ENCODE assay signal across 13 cellular contexts in genomic region chr20:1935696-1936366, GRCh38. TPM values are rescaled to one million over a fixed set of nuclear protein-coding genes. Genes with fewer than 3 reads are reported as not detected.
DNase-seq lines count a peak whose midpoint lies in the region; ATAC-seq and TF ChIP-seq lines count a peak whose summit lies in the region.
"Had no signal": no experiment of that assay in that cellular context is flagged by ENCODE, and none has a peak within 500 bp of the region (broad histone marks: within the 10 kb centered on the region; RNA-seq: fewer than 3 reads in every experiment).

No MANE protein-coding gene starts in this region.

- H3K27me3 ChIP-seq in esophagus squamous epithelium, result no peaks in the 10 kb centered on the region

- DNase-seq in DMS 273 (lab: John Stamatoyannopoulos, UW; ENCODE audit: unreplicated experiment) (peak; percentile 12), DMS 273 treated with DMSO at 0.1 percent for 48 hours (lab: John Stamatoyannopoulos, UW) (no peak), esophagus squamous epithelium (lab: John Stamatoyannopoulos, UW) (no peak), middle frontal gyrus (ENCODE audit: extremely low spot score, low spot score) (peak; percentile 75), superior temporal gyrus (ENCODE audit: extremely low spot score) (peak; percentile 90), A172 (ENCODE audit: low spot score) (no peak), RKO (ENCODE audit: low spot score) (no peak)
- DNase-seq: activated CD8-positive, alpha-beta memory T cell treated with anti-CD3 and anti-CD28 coated beads, Interleukin-2, amount 10 ng/mL, durations not matched to agents 7 days and 5 days; NCI-H146; PC-3 had no signal

- no peak for TF ChIP-seq POLR2A in esophagus squamous epithelium (IDR thresholded peaks at IDR 0.05)

- H3K27ac ChIP-seq in esophagus squamous epithelium, result peak overlapping the region in 3 of 4 donors; percentile 28 to 77 (median 62)
- H3K27ac ChIP-seq: 22Rv1 had no signal

- peaks cover 8 to 31% (median 23%) of the 10 kb centered on the region in 3 donors for H3K4me1 ChIP-seq in esophagus squamous epithelium

- intact Hi-C loops in esophagus squamous epithelium (cut with DNase I), result loop anchor here (5.0 kb wide), 1 partner anchor 39 kb away; the partner anchor contains the start of gene SIRPA

- no peaks in the 10 kb centered on the region for H3K9me3 ChIP-seq in esophagus squamous epithelium

- H3K36me3 ChIP-seq in esophagus squamous epithelium, result peaks cover 0 to 33% (median 0%) of the 10 kb centered on the region in 3 donors

- 77 to 81% methylated on average over 9 to 12 of the region's 15 CpGs for WGBS in esophagus squamous epithelium, 2 donors

- no peak for ATAC-seq in HG02885 (IDR thresholded peaks at IDR 0.05; ENCODE audit: poor library complexity, unreplicated experiment)
- ATAC-seq: activated CD8-positive, alpha-beta memory T cell treated with anti-CD3 and anti-CD28 coated beads, Interleukin-2, amount 10 ng/mL, durations not matched to agents 7 days and 5 days; PC-3 had no signal

- TF ChIP-seq CTCF in esophagus squamous epithelium (IDR thresholded peaks at IDR 0.05), result no peak

- H3K4me3 ChIP-seq in esophagus squamous epithelium, result no peak overlapping the region

RNA-seq across cellular contexts. Expression of gene SIRPA, which starts 40.6 kb away (rescaled TPM):
- total RNA-seq in esophagus squamous epithelium, result 10 to 100 TPM in 3 of 4 donors, 1 to 10 TPM in 1; 9.3 to 23.4 (median 20.1) TPM
- total RNA-seq in A172 (2014; rRNA removed; shearing (Covaris generic)), result 8.1 and 10.5 TPM in 2 replicates
- total RNA-seq: activated CD8-positive, alpha-beta memory T cell treated with anti-CD3 and anti-CD28 coated beads, Interleukin-2, amount 10 ng/mL, durations not matched to agents 7 days and 5 days had no signal

RNA-seq across cellular contexts. Expression of gene PDYN, which starts 58.0 kb away (rescaled TPM):
- total RNA-seq in esophagus squamous epithelium, result not detected
- total RNA-seq in A172 (2014; rRNA removed; shearing (Covaris generic)), result not detected in 2 replicates
- total RNA-seq: activated CD8-positive, alpha-beta memory T cell treated with anti-CD3 and anti-CD28 coated beads, Interleukin-2, amount 10 ng/mL, durations not matched to agents 7 days and 5 days; kidney; PC-3 had no signal

Comparison
In these comparisons a context has a peak if more than half of its experiments do, and no peak if none do; other contexts are left out.
1. DNase-seq: peak in DMS 273 (single experiment), middle frontal gyrus (single experiment) and superior temporal gyrus (single experiment); none in DMS 273 treated with DMSO at 0.1 percent for 48 hours (single experiment), esophagus squamous epithelium (single experiment), A172 (single experiment) and RKO (single experiment).